ENCODE assay signal across 32 cellular contexts in the genomic region with DNA sequence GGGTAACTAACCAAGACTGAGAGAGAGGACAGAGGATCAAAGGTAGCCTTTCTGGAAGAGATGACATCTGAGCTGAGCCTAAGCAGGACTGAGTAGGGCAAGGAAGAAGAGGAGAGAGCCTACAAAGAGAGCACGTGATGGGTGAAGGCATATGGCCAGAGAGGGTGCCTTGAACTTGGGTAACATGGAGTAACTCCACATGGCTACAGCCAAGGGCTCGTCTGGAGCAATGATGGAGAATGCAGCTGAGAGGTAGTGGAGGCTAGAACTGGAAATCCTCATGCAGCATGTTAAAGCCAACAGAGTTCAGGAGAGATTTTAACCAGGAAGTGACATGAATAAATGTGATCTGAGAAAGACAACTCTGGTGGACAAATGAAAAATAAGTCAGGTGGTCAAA.
DNase-seq lines count a peak whose midpoint lies in the region; ATAC-seq, FAIRE-seq and TF ChIP-seq lines count a peak whose summit lies in the region.
"Had no signal": no experiment of that assay in that cellular context is flagged by ENCODE, and none has a peak within 500 bp of the region (broad histone marks: within the 10 kb centered on the region; RNA-seq: fewer than 3 reads in every experiment).

No MANE protein-coding gene starts in this region.

- POLR2A ChIA-PET in SK-N-SH (lab: Yijun Ruan, JAX), result no interaction called here

- no peaks in the 10 kb centered on the region for H3K27me3 Mint-ChIP-seq in activated T-helper 2 cell treated with anti-CD3 and anti-CD28 coated beads, Interferon-gamma antibody, Interleukin-2, Interleukin-4, amounts not matched to agents 10 μg/mL and 5 μg/mL and 100 μg/mL, durations not matched to agents 14 hours and 24 hours and 36 hours (ENCODE audit: low read depth)
- H3K27me3 Mint-ChIP-seq: activated CD4-positive, alpha-beta memory T cell treated with anti-CD3 and anti-CD28 coated beads, Interleukin-2, amount 10 ng/mL, durations not matched to agents 7 days and 5 days; activated naive CD4-positive, alpha-beta T cell treated with anti-CD3 and anti-CD28 coated beads, Interleukin-2, amount 10 ng/mL, durations not matched to agents 7 days and 5 days; stimulated activated naive CD8-positive, alpha-beta T cell treated with anti-CD3 and anti-CD28 coated beads, Interleukin-15, amount 100 ng/mL, for 72 hours had no signal

- FAIRE-seq in pancreas (lab: Jason Lieb, UNC), result no peak
- FAIRE-seq: GM12878, H54 had no signal

- CTCF ChIA-PET in SK-N-SH (lab: Yijun Ruan, JAX), result no interaction called here

- H3K9ac ChIP-seq in SK-N-SH, result peak overlapping the region; percentile 38; the same call in 1 of the 2 replicates

- H3K4me1 Mint-ChIP-seq in activated T-helper 2 cell treated with anti-CD3 and anti-CD28 coated beads, Interferon-gamma antibody, Interleukin-2, Interleukin-4, amounts not matched to agents 10 μg/mL and 5 μg/mL and 100 μg/mL, durations not matched to agents 14 hours and 24 hours and 36 hours (ENCODE audit: low read depth), result peaks cover 4% of the 10 kb centered on the region
- H3K4me1 Mint-ChIP-seq: activated naive CD4-positive, alpha-beta T cell treated with anti-CD3 and anti-CD28 coated beads, Interleukin-2, amount 10 ng/mL, durations not matched to agents 7 days and 5 days; CD4-positive, CD25-positive, alpha-beta regulatory T cell; stimulated activated naive CD8-positive, alpha-beta T cell treated with anti-CD3 and anti-CD28 coated beads, Interleukin-15, amount 100 ng/mL, for 72 hours had no signal

- no peak overlapping the region for H2AFZ ChIP-seq in SK-N-SH (ENCODE audit: low read depth)

- DNase-seq in SK-N-SH (no peak), caudate nucleus (lab: John Stamatoyannopoulos, UW) (no peak), pancreas (no peak), NCI-H2227 (lab: John Stamatoyannopoulos, UW; ENCODE audit: unreplicated experiment) (no peak), GM03348 (ENCODE audit: low spot score) (no peak), NCI-H146 treated with DMSO at 0.1 percent for 48 hours (lab: John Stamatoyannopoulos, UW; ENCODE audit: unreplicated experiment) (no peak)
- DNase-seq in activated T-helper 2 cell treated with anti-CD3 and anti-CD28 coated beads, Interferon-gamma antibody, Interleukin-2, Interleukin-4, amounts not matched to agents 10 μg/mL and 5 μg/mL and 100 μg/mL, durations not matched to agents 14 hours and 24 hours and 36 hours (ENCODE audit: low spot score), result no peak
- DNase-seq: 8988T; activated CD4-positive, alpha-beta memory T cell treated with anti-CD3 and anti-CD28 coated beads, Interleukin-2, amount 10 ng/mL, durations not matched to agents 7 days and 5 days; activated CD8-positive, alpha-beta memory T cell treated with anti-CD3 and anti-CD28 coated beads, Interleukin-2, amount 50 U/mL, for 48 hours; activated naive CD4-positive, alpha-beta T cell treated with anti-CD3 and anti-CD28 coated beads, Interleukin-2, amount 10 ng/mL, durations not matched to agents 7 days and 5 days; CD4-positive, CD25-positive, alpha-beta regulatory T cell; EL; islet precursor cell; KG1; left ventricle myocardium superior; NCI-H1105; NCI-H2029 treated with DMSO at 0.1 percent for 48 hours; NCI-H526; right lobe of liver; SHP77; spleen; stimulated activated CD4-positive, alpha-beta T cell treated with anti-CD3 and anti-CD28 coated beads, Interleukin-2, amount 100 ng/mL, for 24 hours; stimulated activated CD8-positive, alpha-beta memory T cell treated with anti-CD3 and anti-CD28 coated beads, Interleukin-4, amount 100 ng/mL, for 48 hours; stimulated activated naive CD8-positive, alpha-beta T cell treated with anti-CD3 and anti-CD28 coated beads, Interleukin-15, amount 100 ng/mL, for 72 hours; T-helper 9 cell; transverse colon had no signal

- H3K4me3 Mint-ChIP-seq in activated T-helper 2 cell treated with anti-CD3 and anti-CD28 coated beads, Interferon-gamma antibody, Interleukin-2, Interleukin-4, amounts not matched to agents 10 μg/mL and 5 μg/mL and 100 μg/mL, durations not matched to agents 14 hours and 24 hours and 36 hours (ENCODE audit: low read depth), result no peak overlapping the region
- H3K4me3 Mint-ChIP-seq: activated CD4-positive, alpha-beta memory T cell treated with anti-CD3 and anti-CD28 coated beads, Interleukin-2, amount 10 ng/mL, durations not matched to agents 7 days and 5 days; activated naive CD4-positive, alpha-beta T cell treated with anti-CD3 and anti-CD28 coated beads, Interleukin-2, amount 10 ng/mL, durations not matched to agents 7 days and 5 days; CD4-positive, CD25-positive, alpha-beta regulatory T cell; stimulated activated naive CD8-positive, alpha-beta T cell treated with anti-CD3 and anti-CD28 coated beads, Interleukin-15, amount 100 ng/mL, for 72 hours had no signal

- H4K20me1 ChIP-seq in SK-N-SH (ENCODE audit: insufficient read depth), result no peaks in the 10 kb centered on the region

- peak overlapping the region; percentile 70 to 99; a peak in 3 of 4 replicates for H3K27ac ChIP-seq in SK-N-SH (ENCODE audit: low read depth in 2 of 2, low read length in 1 of 2)
- peak overlapping the region; percentile 9 for H3K27ac ChIP-seq in caudate nucleus (ENCODE audit: low read depth, low read length)
- H3K27ac ChIP-seq in pancreas, result peak overlapping the region in 3 of 4 donors; percentile 2 to 88 (median 67)
- H3K27ac ChIP-seq: right lobe of liver had no signal

- ATAC-seq in SK-N-SH treated with all-trans-retinoic acid at 6 μM for 48 hours (no peak), pancreas (no peak)
- ATAC-seq: esophagus mucosa; GM12878; left ventricle myocardium superior; right lobe of liver; stimulated activated naive CD8-positive, alpha-beta T cell treated with anti-CD3 and anti-CD28 coated beads, Interleukin-15, amount 100 ng/mL, for 72 hours had no signal

- no peaks in the 10 kb centered on the region for H3K9me3 ChIP-seq in SK-N-SH
- no peaks in the 10 kb centered on the region for H3K9me3 ChIP-seq in pancreas
- H3K9me3 ChIP-seq: prostate gland, right lobe of liver, spleen, transverse colon had no signal

- H3K4me3 ChIP-seq in SK-N-SH (ENCODE audit: low read depth in 2 of 2, low read length in 1 of 2) (no peak overlapping the region), pancreas (no peak overlapping the region)
- H3K4me3 ChIP-seq: GM12878, prostate gland, right lobe of liver, spleen, transverse colon had no signal

- H3K27ac Mint-ChIP-seq in activated T-helper 2 cell treated with anti-CD3 and anti-CD28 coated beads, Interferon-gamma antibody, Interleukin-2, Interleukin-4, amounts not matched to agents 10 μg/mL and 5 μg/mL and 100 μg/mL, durations not matched to agents 14 hours and 24 hours and 36 hours, result no peak overlapping the region
- H3K27ac Mint-ChIP-seq: activated CD4-positive, alpha-beta memory T cell treated with anti-CD3 and anti-CD28 coated beads, Interleukin-2, amount 10 ng/mL, durations not matched to agents 7 days and 5 days; activated naive CD4-positive, alpha-beta T cell treated with anti-CD3 and anti-CD28 coated beads, Interleukin-2, amount 10 ng/mL, durations not matched to agents 7 days and 5 days; CD4-positive, CD25-positive, alpha-beta regulatory T cell; stimulated activated naive CD8-positive, alpha-beta T cell treated with anti-CD3 and anti-CD28 coated beads, Interleukin-15, amount 100 ng/mL, for 72 hours had no signal

- intact Hi-C loops in pancreas (cut with DNase I), result no loop called here
- intact Hi-C loops in activated T-helper 2 cell treated with anti-CD3 and anti-CD28 coated beads, Interferon-gamma antibody, Interleukin-2, Interleukin-4, amounts not matched to agents 10 μg/mL and 5 μg/mL and 100 μg/mL, durations not matched to agents 14 hours and 24 hours and 36 hours (cut with micrococcal nuclease), result no loop called here

- H3K9me3 Mint-ChIP-seq in activated T-helper 2 cell treated with anti-CD3 and anti-CD28 coated beads, Interferon-gamma antibody, Interleukin-2, Interleukin-4, amounts not matched to agents 10 μg/mL and 5 μg/mL and 100 μg/mL, durations not matched to agents 14 hours and 24 hours and 36 hours, result no peaks in the 10 kb centered on the region
- H3K9me3 Mint-ChIP-seq: activated CD4-positive, alpha-beta memory T cell treated with anti-CD3 and anti-CD28 coated beads, Interleukin-2, amount 10 ng/mL, durations not matched to agents 7 days and 5 days; activated naive CD4-positive, alpha-beta T cell treated with anti-CD3 and anti-CD28 coated beads, Interleukin-2, amount 10 ng/mL, durations not matched to agents 7 days and 5 days; stimulated activated naive CD8-positive, alpha-beta T cell treated with anti-CD3 and anti-CD28 coated beads, Interleukin-15, amount 100 ng/mL, for 72 hours had no signal

- H3K36me3 ChIP-seq in SK-N-SH (replicated peaks in 1 of 2; ENCODE audit: control insufficient read depth in 1 of 2, insufficient read depth in 2 of 2, low read length in 1 of 2), result no peaks in the 10 kb centered on the region
- H3K36me3 ChIP-seq in pancreas, result no peaks in the 10 kb centered on the region
- H3K36me3 ChIP-seq: prostate gland, right lobe of liver, spleen, transverse colon had no signal

- H3K27me3 ChIP-seq in SK-N-SH (ENCODE audit: insufficient read depth), result no peaks in the 10 kb centered on the region
- no peaks in the 10 kb centered on the region for H3K27me3 ChIP-seq in pancreas
- H3K27me3 ChIP-seq: right lobe of liver, spleen, transverse colon had no signal

- WGBS in SK-N-SH (ENCODE audit: low lambda C conversion rate), result 96% methylated on average over 2 of the region's 2 CpGs
- WGBS in pancreas, 2 donors, result 82 to 86% methylated on average over 2 of the region's 2 CpGs

- no peaks in the 10 kb centered on the region for H3K9me2 ChIP-seq in SK-N-SH

- no peaks in the 10 kb centered on the region for H3K36me3 Mint-ChIP-seq in activated T-helper 2 cell treated with anti-CD3 and anti-CD28 coated beads, Interferon-gamma antibody, Interleukin-2, Interleukin-4, amounts not matched to agents 10 μg/mL and 5 μg/mL and 100 μg/mL, durations not matched to agents 14 hours and 24 hours and 36 hours (ENCODE audit: low read depth)
- H3K36me3 Mint-ChIP-seq: activated naive CD4-positive, alpha-beta T cell treated with anti-CD3 and anti-CD28 coated beads, Interleukin-2, amount 10 ng/mL, durations not matched to agents 7 days and 5 days; CD4-positive, CD25-positive, alpha-beta regulatory T cell had no signal

- TF ChIP-seq EP300 in SK-N-SH (IDR thresholded peaks at IDR 0.05; ENCODE audit: borderline replicate concordance in 1 of 2, low read depth in 1 of 2, low read length in 1 of 2), result no peak

- H3K4me1 ChIP-seq in SK-N-SH (ENCODE audit: control insufficient read depth in 1 of 2, insufficient read depth in 2 of 2, low read depth in 1 of 2, low read length in 1 of 2) (peaks cover 0 to 33% of the 10 kb centered on the region in 2 experiments), pancreas (peaks cover 9 to 35% (median 27%) of the 10 kb centered on the region in 3 donors)

- no peak for TF ChIP-seq CTCF in SK-N-SH (IDR thresholded peaks at IDR 0.05)
- TF ChIP-seq CTCF in pancreas (IDR thresholded peaks at IDR 0.05), result no peak

- H3K4me2 ChIP-seq in SK-N-SH, result peak overlapping the region; percentile 40; the same call in 1 of the 2 replicates

- TF ChIP-seq RAD21 in SK-N-SH (IDR thresholded peaks at IDR 0.05; ENCODE audit: low read length), result no peak

- H3F3A ChIP-seq in SK-N-SH (replicated peaks; ENCODE audit: insufficient read depth), result peaks cover 48% of the 10 kb centered on the region

- H3K79me2 ChIP-seq in SK-N-SH (ENCODE audit: insufficient read depth), result no peaks in the 10 kb centered on the region

TF ChIP-seq in SK-N-SH treated with all-trans-retinoic acid at 6 μM for 48 hours, 23 proteins besides CTCF, POLR2A, EP300 and RAD21 (continues in another document):
- no peak for TF ChIP-seq ISL1 (CRISPR knock-in tag; IDR thresholded peaks at IDR 0.05)

Comparison
In these comparisons a context has a peak if more than half of its experiments do, and no peak if none do; other contexts are left out.
1. H3K27ac ChIP-seq: peak in every context shown above with its lines; median percentile 84 in SK-N-SH; 67 in pancreas; 9 in caudate nucleus.